ENCODE assay signal across 12 cellular contexts in genomic region chr11:110249066-110249465, GRCh38. TPM values are rescaled to one million over a fixed set of nuclear protein-coding genes. Genes with fewer than 3 reads are reported as not detected.
DNase-seq lines count a peak whose midpoint lies in the region; ATAC-seq and TF ChIP-seq lines count a peak whose summit lies in the region.
"Had no signal": no experiment of that assay in that cellular context is flagged by ENCODE, and none has a peak within 500 bp of the region (broad histone marks: within the 10 kb centered on the region; RNA-seq: fewer than 3 reads in every experiment).

No MANE protein-coding gene starts in this region.

- ATAC-seq in heart left ventricle (no peak), upper lobe of right lung (no peak), HG03520 (IDR thresholded peaks at IDR 0.05; ENCODE audit: unreplicated experiment) (no peak)

- H4K20me1 ChIP-seq in OCI-LY7 (ENCODE audit: insufficient read depth, low read length) (no peaks in the 10 kb centered on the region), fibroblast of lung (ENCODE audit: control insufficient read depth, extremely low read depth, insufficient read depth, low read length) (no peaks in the 10 kb centered on the region)

- no peak overlapping the region for H3K4me3 ChIP-seq in left ventricle myocardium inferior
- no peak overlapping the region for H3K4me3 ChIP-seq in heart left ventricle
- no peak overlapping the region for H3K4me3 ChIP-seq in OCI-LY7 (ENCODE audit: low read depth, low read length, poor library complexity, severe bottlenecking)
- no peak overlapping the region for H3K4me3 ChIP-seq in fibroblast of lung (replicated peaks in 1 of 4; ENCODE audit: control extremely low read depth in 1 of 4, insufficient read depth in 1 of 4, low read depth in 3 of 4, low read length in 4 of 4)
- no peak overlapping the region for H3K4me3 ChIP-seq in upper lobe of right lung
- H3K4me3 ChIP-seq in ascending aorta = no peak overlapping the region
- H3K4me3 ChIP-seq: tibial artery had no signal

- H3K36me3 ChIP-seq in left ventricle myocardium inferior (peaks cover 45% of the 10 kb centered on the region), heart left ventricle (peaks cover 0 to 97% (median 61%) of the 10 kb centered on the region in 9 donors), OCI-LY7 (ENCODE audit: insufficient read depth, low read length) (peaks cover 28% of the 10 kb centered on the region), fibroblast of lung (ENCODE audit: control insufficient read depth, insufficient read depth, low read length) (peaks cover 3% of the 10 kb centered on the region), upper lobe of right lung (peaks cover 53% of the 10 kb centered on the region), ascending aorta (peaks cover 16 to 22% of the 10 kb centered on the region in 2 donors)

- H2AFZ ChIP-seq in OCI-LY7 (ENCODE audit: low read length) (no peak overlapping the region), fibroblast of lung (ENCODE audit: low read length) (no peak overlapping the region)

- no peaks in the 10 kb centered on the region for H3K9me2 ChIP-seq in OCI-LY7 (ENCODE audit: insufficient read depth, low read length)

- DNase-seq in left ventricle myocardium inferior = no peak
- no peak for DNase-seq in heart left ventricle
- no peak for DNase-seq in OCI-LY7 (ENCODE audit: low spot score)
- DNase-seq in fibroblast of lung (ENCODE audit: low read depth in 2 of 2) = peak in 1 of 2 donors; percentile 46
- no peak for DNase-seq in upper lobe of right lung
- DNase-seq in GF-D8 (lab: John Stamatoyannopoulos, UW) = no peak
- no peak for DNase-seq in ascending aorta (ENCODE audit: low spot score in 2 of 2)
- DNase-seq: activated naive CD8-positive, alpha-beta T cell treated with anti-CD3 and anti-CD28 coated beads, Interleukin-2, amount 10 ng/mL, durations not matched to agents 7 days and 5 days; NCI-H774; tibial artery had no signal

- peak; percentile 38 for TF ChIP-seq CTCF in left ventricle myocardium inferior (IDR thresholded peaks at IDR 0.05; ENCODE audit: borderline replicate concordance)
- TF ChIP-seq CTCF in heart left ventricle (IDR thresholded peaks at IDR 0.05) = peak in 6 of 12 donors; percentile 17 to 40 (median 32)
- peak; percentile 75 for TF ChIP-seq CTCF in OCI-LY7 (conservative IDR thresholded peaks at IDR 0.05; ENCODE audit: low read length)
- peak; percentile 15 to 41 for TF ChIP-seq CTCF in fibroblast of lung (conservative IDR thresholded peaks at IDR 0.05 in 1 of 2, IDR thresholded peaks at IDR 0.05 in 1 of 2; ENCODE audit: low read depth in 1 of 2, low read length in 2 of 2)
- TF ChIP-seq CTCF in upper lobe of right lung (IDR thresholded peaks at IDR 0.05) = peak; percentile 21
- TF ChIP-seq CTCF in ascending aorta (IDR thresholded peaks at IDR 0.05) = peak in 1 of 3 experiments; percentile 21

- WGBS in heart left ventricle, 4 donors = 52 to 81% (median 76%) methylated on average over 1 of the region's 1 CpG

- H3K9me3 ChIP-seq in left ventricle myocardium inferior (replicated peaks) = no peaks in the 10 kb centered on the region
- H3K9me3 ChIP-seq in heart left ventricle = no peaks in the 10 kb centered on the region
- no peaks in the 10 kb centered on the region for H3K9me3 ChIP-seq in OCI-LY7 (ENCODE audit: low read length)
- no peaks in the 10 kb centered on the region for H3K9me3 ChIP-seq in fibroblast of lung (ENCODE audit: control insufficient read depth, insufficient read depth, low read depth, low read length)
- H3K9me3 ChIP-seq in upper lobe of right lung = no peaks in the 10 kb centered on the region
- H3K9me3 ChIP-seq in ascending aorta = no peaks in the 10 kb centered on the region
- H3K9me3 ChIP-seq: tibial artery had no signal

- BruUV-seq in OCI-LY7 (replicated peaks; lab: Mats Ljungman, UMichigan) = no TSS peak

- POLR2A ChIA-PET in OCI-LY7 (lab: Charles Lee) = interaction anchor here (1.0 kb wide), 1 partner anchor 32 kb away, joined by 3 read pairs; no protein-coding TSS in a partner anchor

- H3K27ac ChIP-seq in left ventricle myocardium inferior (replicated peaks) (no peak overlapping the region), heart left ventricle (no peak overlapping the region), OCI-LY7 (ENCODE audit: low read depth, low read length, poor library complexity, severe bottlenecking) (no peak overlapping the region), fibroblast of lung (ENCODE audit: insufficient read depth, low read length) (no peak overlapping the region), upper lobe of right lung (no peak overlapping the region), ascending aorta (no peak overlapping the region)
- H3K27ac ChIP-seq: epithelial cell of prostate, tibial artery had no signal

- H3K27me3 ChIP-seq in left ventricle myocardium inferior (ENCODE audit: low read depth) = no peaks in the 10 kb centered on the region
- no peaks in the 10 kb centered on the region for H3K27me3 ChIP-seq in heart left ventricle
- H3K27me3 ChIP-seq in fibroblast of lung (ENCODE audit: control insufficient read depth, insufficient read depth, low read length) = no peaks in the 10 kb centered on the region
- no peaks in the 10 kb centered on the region for H3K27me3 ChIP-seq in upper lobe of right lung
- H3K27me3 ChIP-seq in ascending aorta = no peaks in the 10 kb centered on the region
- H3K27me3 ChIP-seq: tibial artery had no signal

- H3K4me2 ChIP-seq in OCI-LY7 (ENCODE audit: low read length) (no peak overlapping the region), fibroblast of lung (ENCODE audit: extremely low read depth, insufficient read depth, low read length) (no peak overlapping the region)

- CTCF ChIA-PET in OCI-LY7 (lab: Charles Lee; ENCODE audit: unreplicated experiment) = no interaction called here

- intact Hi-C loops in left ventricle myocardium inferior (cut with micrococcal nuclease) = no loop called here
- intact Hi-C loops in heart left ventricle (cut with DNase I) = loop anchor here in 1 of 10 donors (5.0 kb wide), 1 partner anchor 42 kb away; no protein-coding TSS in a partner anchor
- intact Hi-C loops in OCI-LY7 (cut with micrococcal nuclease; ENCODE audit: unreplicated experiment) = no loop called here
- intact Hi-C loops in upper lobe of right lung (cut with DNase I) = no loop called here
- intact Hi-C loops in ascending aorta (cut with DNase I) = no loop called here

- H3K9ac ChIP-seq in fibroblast of lung (ENCODE audit: insufficient read depth, low read length) = no peak overlapping the region

- no peak for TF ChIP-seq POLR2A in heart left ventricle (IDR thresholded peaks at IDR 0.05)

- peaks cover 28% of the 10 kb centered on the region for H3K4me1 ChIP-seq in left ventricle myocardium inferior
- peaks cover 0 to 30% (median 11%) of the 10 kb centered on the region in 12 donors for H3K4me1 ChIP-seq in heart left ventricle
- H3K4me1 ChIP-seq in OCI-LY7 (ENCODE audit: insufficient read depth, low read length, poor library complexity, severe bottlenecking) = no peaks in the 10 kb centered on the region
- H3K4me1 ChIP-seq in fibroblast of lung (ENCODE audit: control insufficient read depth, extremely low read depth, insufficient read depth, low read length) = no peaks in the 10 kb centered on the region
- H3K4me1 ChIP-seq in upper lobe of right lung = no peaks in the 10 kb centered on the region
- H3K4me1 ChIP-seq in ascending aorta = no peaks in the 10 kb centered on the region

- H3K79me2 ChIP-seq in OCI-LY7 (ENCODE audit: insufficient read depth, low read depth, low read length) (no peaks in the 10 kb centered on the region), fibroblast of lung (ENCODE audit: control insufficient read depth, insufficient read depth, low read length) (no peaks in the 10 kb centered on the region)

RNA-seq across cellular contexts. Expression of gene RDX, which starts 47.3 kb away (rescaled TPM):
- total RNA-seq in left ventricle myocardium inferior (125 TPM), heart left ventricle (100 to 1,000 TPM in 8 of 9 donors, 10 to 100 TPM in 1; 96.8 to 148 (median 126) TPM), OCI-LY7 (2022) (25.5 and 27.2 TPM in 2 replicates), fibroblast of lung (52.7 and 56.5 TPM in 2 replicates), upper lobe of right lung (146 TPM), ascending aorta (105 TPM)
- polyA plus RNA-seq in heart left ventricle (10 to 100 TPM; 33.5 to 56.7 TPM), fibroblast of lung (87.0 and 93.1 TPM in 2 replicates)
- 23.2 and 23.7 TPM in 2 replicates for total RNA-seq in OCI-LY7 (2014; rRNA removed; shearing (Covaris generic))
- 48.6 and 52.8 TPM in 2 replicates for polyA plus RNA-seq in fibroblast of lung (2012)
- polyA minus RNA-seq in fibroblast of lung (ENCODE audit: low replicate concordance) = 7.2 and 8.1 TPM in 2 replicates
